9 cellular contexts compared by ENCODE assay signal in genomic region chr2:32264422-32265149, GRCh38. TPM values are rescaled to one million over a fixed set of nuclear protein-coding genes. Genes with fewer than 3 reads are reported as not detected.
DNase-seq lines count a peak whose midpoint lies in the region; ATAC-seq lines count a peak whose summit lies in the region.
"Had no signal": no experiment of that assay in that cellular context is flagged by ENCODE, and none has a peak within 500 bp of the region (broad histone marks: within the 10 kb centered on the region; RNA-seq: fewer than 3 reads in every experiment).

TSS of gene NLRC4 (minus strand) at chr2:32264886. CDS start at chr2:32256775, 8,111 bp downstream.

- no peak within 1 kb of the TSS for H3K18ac ChIP-seq in mesendoderm (ENCODE audit: low read length)

- no peak within 1 kb of the TSS for H3K9ac ChIP-seq in mesendoderm (ENCODE audit: low read length)

- no peaks in the 10 kb centered on the region for H3K79me2 ChIP-seq in mesendoderm (ENCODE audit: control insufficient read depth, insufficient read depth, low read length)

- no peak within 1 kb of the TSS for H3K56ac ChIP-seq in mesendoderm (ENCODE audit: low read length)

- no peak within 1 kb of the TSS for H2BK15ac ChIP-seq in mesendoderm (replicated peaks; ENCODE audit: low read depth)

- H3K9me3 ChIP-seq in MG63, result no peaks in the 10 kb centered on the region

- no peaks in the 10 kb centered on the region for H3K4me1 ChIP-seq in mesendoderm (ENCODE audit: control insufficient read depth, low read depth, low read length)

- H3K4me3 ChIP-seq in mesendoderm (ENCODE audit: low read length) (no peak within 1 kb of the TSS), MG63 (no peak within 1 kb of the TSS)

- peak; percentile 89 to 90 for DNase-seq in Kasumi-1 (lab: John Stamatoyannopoulos, UW)
- DNase-seq in Right ventricle myocardium superior, result no peak
- no peak for DNase-seq in DMS153 treated with DMSO at 0.1 percent for 48 hours (lab: John Stamatoyannopoulos, UW; ENCODE audit: unreplicated experiment)
- DNase-seq in LoVo (ENCODE audit: low spot score), result no peak
- no peak for DNase-seq in mesendoderm
- DNase-seq in MG63, result no peak

- H3K4me2 ChIP-seq in mesendoderm (ENCODE audit: low read length), result no peak within 1 kb of the TSS

- H4K8ac ChIP-seq in mesendoderm (ENCODE audit: low read depth, low read length), result no peak within 1 kb of the TSS

- ATAC-seq in GM18498 (IDR thresholded peaks at IDR 0.05; ENCODE audit: unreplicated experiment), result peak; percentile 96
- peak; percentile 93 for ATAC-seq in GM21619 (IDR thresholded peaks at IDR 0.05; ENCODE audit: unreplicated experiment)
- ATAC-seq in Right ventricle myocardium superior (ENCODE audit: poor library complexity), result peak; percentile 61

- H3K36me3 ChIP-seq in mesendoderm (ENCODE audit: control insufficient read depth, insufficient read depth, low read length) (no peaks in the 10 kb centered on the region), MG63 (no peaks in the 10 kb centered on the region)

- no peak within 1 kb of the TSS for H3K23ac ChIP-seq in mesendoderm (ENCODE audit: low read length)

- H2BK120ac ChIP-seq in mesendoderm (ENCODE audit: low read depth, low read length), result no peak within 1 kb of the TSS

- intact Hi-C loops in Right ventricle myocardium superior (cut with DNase I), result no loop called here

- no peak within 1 kb of the TSS for H2BK5ac ChIP-seq in mesendoderm (ENCODE audit: low read length)

- WGBS in mesendoderm (ENCODE audit: extremely low coverage, insufficient coverage, low lambda C conversion rate), result no CpG with 5 or more reads among the region's 7 CpGs

- H4K5ac ChIP-seq in mesendoderm (ENCODE audit: low read length), result no peak within 1 kb of the TSS

- H3K4ac ChIP-seq in mesendoderm (ENCODE audit: low read depth, low read length), result no peak within 1 kb of the TSS

- H3K27me3 ChIP-seq in mesendoderm (ENCODE audit: insufficient read depth, low read length, poor library complexity) (no peaks in the 10 kb centered on the region), MG63 (no peaks in the 10 kb centered on the region)

- no peak within 1 kb of the TSS for H2AK5ac ChIP-seq in mesendoderm (ENCODE audit: low read length)

- H3K27ac ChIP-seq in mesendoderm (ENCODE audit: low read depth, low read length), result no peak within 1 kb of the TSS

- no peaks in the 10 kb centered on the region for H3K79me1 ChIP-seq in mesendoderm (ENCODE audit: low read length)

RNA-seq across cellular contexts. Expression of gene NLRC4, which starts in this region (rescaled TPM):
- total RNA-seq in Right ventricle myocardium superior, result 1.1 TPM
- not detected for polyA plus RNA-seq in mesendoderm (2013, experiment 1 of 2)
- polyA plus RNA-seq in mesendoderm (2013, experiment 2 of 2), result not detected
- not detected in 2 replicates for total RNA-seq in MG63 (2014; rRNA removed; shearing (Covaris generic); ENCODE audit: low replicate concordance)
- total RNA-seq: natural killer cell treated with Interleukin-12 subunit alpha and Interleukin-12 subunit beta and Interleukin-15 and Interleukin-18, amount 100 ng/mL, for 72 hours had no signal

Comparison
In these comparisons a context has a peak if more than half of its experiments do, and no peak if none do; other contexts are left out.
1. DNase-seq: peak in Kasumi-1 (2 of 2); none in Right ventricle myocardium superior (single experiment), DMS153 treated with DMSO at 0.1 percent for 48 hours (single experiment), LoVo (single experiment), mesendoderm (single experiment) and MG63 (single experiment).
2. Peak in every context shown above with its lines, with median percentiles within 50 percentile points of each other: ATAC-seq.